ENCODE assay signal across 19 cellular contexts in the genomic region with DNA sequence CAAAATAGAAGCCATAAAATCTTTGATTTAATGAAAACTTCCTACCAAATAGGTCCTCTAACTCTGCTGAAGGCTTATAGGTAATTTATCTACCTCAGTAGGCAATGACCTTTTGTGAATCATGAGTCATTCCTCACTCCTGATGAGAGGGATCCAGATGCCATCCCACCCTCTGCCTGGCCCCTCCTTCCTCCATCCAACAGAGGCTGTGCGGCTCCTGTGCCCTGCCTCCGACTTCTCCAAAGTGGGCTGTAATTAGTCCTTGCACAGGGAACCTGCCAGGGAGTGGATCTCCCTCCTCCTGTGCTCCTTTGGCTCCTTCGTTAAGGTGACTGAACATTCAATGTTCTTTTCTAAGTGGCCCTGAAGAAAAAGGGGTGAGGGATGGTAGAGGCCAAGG.
A peak's percentile ranks its signal among the peaks of the same experiment; 100 is the strongest.
DNase-seq lines count a peak whose midpoint lies in the region; ATAC-seq and TF ChIP-seq lines count a peak whose summit lies in the region.
"Had no signal": no experiment of that assay in that cellular context is flagged by ENCODE, and none has a peak within 500 bp of the region (broad histone marks: within the 10 kb centered on the region; RNA-seq: fewer than 3 reads in every experiment).

No MANE protein-coding gene starts in this region.

- CTCF ChIA-PET in HEK293 (lab: Yijun Ruan, JAX): no interaction called here

- H3K27me3 ChIP-seq in SJCRH30: no peaks in the 10 kb centered on the region
- H3K27me3 ChIP-seq: gastroesophageal sphincter had no signal

- TF ChIP-seq CTCF in HEK293 (tag by site-specific recombination; IDR thresholded peaks at IDR 0.05): no peak

- H3K4me1 ChIP-seq in HEK293 (ENCODE audit: control insufficient read depth, insufficient read depth, low read length) (peaks cover 6% of the 10 kb centered on the region), SJCRH30 (peaks cover 51% of the 10 kb centered on the region)
- H3K4me1 ChIP-seq: lower lobe of right lung had no signal

- H3K36me3 ChIP-seq in HEK293 (ENCODE audit: control insufficient read depth in 2 of 2, insufficient read depth in 1 of 2, low read length in 2 of 2) (no peaks in the 10 kb centered on the region), SJCRH30 (no peaks in the 10 kb centered on the region)
- H3K36me3 ChIP-seq: lower lobe of right lung had no signal

- H3K9me3 ChIP-seq in HEK293 (ENCODE audit: control insufficient read depth, insufficient read depth, low read depth, low read length) (no peaks in the 10 kb centered on the region), SJCRH30 (replicated peaks) (no peaks in the 10 kb centered on the region)
- H3K9me3 ChIP-seq: gastroesophageal sphincter, lower lobe of right lung had no signal

- DNase-seq in DMS 273 treated with DMSO at 0.1 percent for 48 hours (lab: John Stamatoyannopoulos, UW) (peak; percentile 13), SJCRH30 (peak; percentile 41 to 65), kidney tubule cell (ENCODE audit: low spot score) (peak; percentile 4), RKO (ENCODE audit: low spot score) (no peak)
- DNase-seq: activated CD4-positive, alpha-beta T cell treated with anti-CD3 and anti-CD28 coated beads for 36 hours; activated CD8-positive, alpha-beta memory T cell treated with anti-CD3 and anti-CD28 coated beads, Interleukin-2, amount 50 U/mL, for 48 hours; AML-193; IMR-90; lower lobe of right lung; MM.1S; naive thymus-derived CD8-positive, alpha-beta T cell; NCI-H2029 treated with DMSO at 0.1 percent for 48 hours; SIG-M5; stimulated activated CD4-positive, alpha-beta T cell treated with anti-CD3 and anti-CD28 coated beads, Interleukin-2, amount 100 ng/mL, for 48 hours; T-helper 9 cell had no signal

- H3K27ac ChIP-seq in HEK293 (ENCODE audit: extremely low read depth, low read depth, low read length): no peak overlapping the region
- H3K27ac ChIP-seq in SJCRH30: no peak overlapping the region
- H3K27ac ChIP-seq: gastroesophageal sphincter, lower lobe of right lung had no signal

- POLR2A ChIA-PET in HEK293 (lab: Yijun Ruan, JAX): no interaction called here

- ATAC-seq in HG03280 (IDR thresholded peaks at IDR 0.05; ENCODE audit: unreplicated experiment) (no peak), HG03097 (IDR thresholded peaks at IDR 0.05; ENCODE audit: low FRiP score, unreplicated experiment) (no peak)
- ATAC-seq: activated CD4-positive, alpha-beta T cell treated with anti-CD3 and anti-CD28 coated beads for 36 hours; gastroesophageal sphincter; lower lobe of right lung; naive thymus-derived CD8-positive, alpha-beta T cell had no signal

- H3K4me3 ChIP-seq in HEK293 (ENCODE audit: low read depth, low read length): no peak overlapping the region
- H3K4me3 ChIP-seq in SJCRH30: no peak overlapping the region
- H3K4me3 ChIP-seq: gastroesophageal sphincter, lower lobe of right lung had no signal

TF ChIP-seq in HEK293, 187 proteins besides CTCF, POLR2A, EP300 and RAD21 (continues in another document):
- no peak for TF ChIP-seq ZNF280C (tag by site-specific recombination; IDR thresholded peaks at IDR 0.05)
- TF ChIP-seq ZNF549 (tag by site-specific recombination; IDR thresholded peaks at IDR 0.05): no peak
- no peak for TF ChIP-seq ZNF155 (tag by site-specific recombination; IDR thresholded peaks at IDR 0.05)
- no peak for TF ChIP-seq ZNF521 (tag by site-specific recombination; IDR thresholded peaks at IDR 0.05)
- TF ChIP-seq INSM2 (tag by site-specific recombination; IDR thresholded peaks at IDR 0.05): 0 out of 2 replicates have a peak, but pooled peaks have one; percentile 14
- TF ChIP-seq, protein P1, sequence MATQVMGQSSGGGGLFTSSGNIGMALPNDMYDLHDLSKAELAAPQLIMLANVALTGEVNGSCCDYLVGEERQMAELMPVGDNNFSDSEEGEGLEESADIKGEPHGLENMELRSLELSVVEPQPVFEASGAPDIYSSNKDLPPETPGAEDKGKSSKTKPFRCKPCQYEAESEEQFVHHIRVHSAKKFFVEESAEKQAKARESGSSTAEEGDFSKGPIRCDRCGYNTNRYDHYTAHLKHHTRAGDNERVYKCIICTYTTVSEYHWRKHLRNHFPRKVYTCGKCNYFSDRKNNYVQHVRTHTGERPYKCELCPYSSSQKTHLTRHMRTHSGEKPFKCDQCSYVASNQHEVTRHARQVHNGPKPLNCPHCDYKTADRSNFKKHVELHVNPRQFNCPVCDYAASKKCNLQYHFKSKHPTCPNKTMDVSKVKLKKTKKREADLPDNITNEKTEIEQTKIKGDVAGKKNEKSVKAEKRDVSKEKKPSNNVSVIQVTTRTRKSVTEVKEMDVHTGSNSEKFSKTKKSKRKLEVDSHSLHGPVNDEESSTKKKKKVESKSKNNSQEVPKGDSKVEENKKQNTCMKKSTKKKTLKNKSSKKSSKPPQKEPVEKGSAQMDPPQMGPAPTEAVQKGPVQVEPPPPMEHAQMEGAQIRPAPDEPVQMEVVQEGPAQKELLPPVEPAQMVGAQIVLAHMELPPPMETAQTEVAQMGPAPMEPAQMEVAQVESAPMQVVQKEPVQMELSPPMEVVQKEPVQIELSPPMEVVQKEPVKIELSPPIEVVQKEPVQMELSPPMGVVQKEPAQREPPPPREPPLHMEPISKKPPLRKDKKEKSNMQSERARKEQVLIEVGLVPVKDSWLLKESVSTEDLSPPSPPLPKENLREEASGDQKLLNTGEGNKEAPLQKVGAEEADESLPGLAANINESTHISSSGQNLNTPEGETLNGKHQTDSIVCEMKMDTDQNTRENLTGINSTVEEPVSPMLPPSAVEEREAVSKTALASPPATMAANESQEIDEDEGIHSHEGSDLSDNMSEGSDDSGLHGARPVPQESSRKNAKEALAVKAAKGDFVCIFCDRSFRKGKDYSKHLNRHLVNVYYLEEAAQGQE (tag by site-specific recombination; IDR thresholded peaks at IDR 0.05): no peak
- TF ChIP-seq BCL11A (tag by site-specific recombination; IDR thresholded peaks at IDR 0.05; ENCODE audit: low read depth): no peak
- TF ChIP-seq, protein P2, sequence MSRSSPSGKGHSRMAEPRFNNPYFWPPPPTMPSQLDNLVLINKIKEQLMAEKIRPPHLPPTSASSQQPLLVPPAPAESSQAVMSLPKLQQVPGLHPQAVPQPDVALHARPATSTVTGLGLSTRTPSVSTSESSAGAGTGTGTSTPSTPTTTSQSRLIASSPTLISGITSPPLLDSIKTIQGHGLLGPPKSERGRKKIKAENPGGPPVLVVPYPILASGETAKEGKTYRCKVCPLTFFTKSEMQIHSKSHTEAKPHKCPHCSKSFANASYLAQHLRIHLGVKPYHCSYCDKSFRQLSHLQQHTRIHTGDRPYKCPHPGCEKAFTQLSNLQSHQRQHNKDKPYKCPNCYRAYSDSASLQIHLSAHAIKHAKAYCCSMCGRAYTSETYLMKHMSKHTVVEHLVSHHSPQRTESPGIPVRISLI (tag by site-specific recombination; IDR thresholded peaks at IDR 0.05): no peak
- no peak for TF ChIP-seq ZBTB11 (tag by site-specific recombination; conservative IDR thresholded peaks at IDR 0.05; ENCODE audit: low read depth)
